In genomic region chr7:117048114-117048853, GRCh38 we compare ENCODE assay signal across 1 cellular context.
TF ChIP-seq lines count a peak whose summit lies in the region.

No MANE protein-coding gene starts in this region.

TF ChIP-seq in K562, 482 proteins besides CTCF, POLR2A, EP300 and RAD21 (continued from another document and continues in another):
- TF ChIP-seq MGA (IDR thresholded peaks at IDR 0.05) (no peak), ZFP91 (CRISPR knock-in tag; IDR thresholded peaks at IDR 0.05) (no peak), DPF2 (IDR thresholded peaks at IDR 0.05) (peak; percentile 71), PREB (CRISPR knock-in tag; IDR thresholded peaks at IDR 0.05) (no peak), ZNF146 (CRISPR knock-in tag; IDR thresholded peaks at IDR 0.05; ENCODE audit: unreplicated experiment) (no peak), ZNF280B (CRISPR knock-in tag; IDR thresholded peaks at IDR 0.05) (no peak), RNF2 (IDR thresholded peaks at IDR 0.05) (no peak), NR3C1 (CRISPR knock-in tag; IDR thresholded peaks at IDR 0.05) (no peak), BCOR (IDR thresholded peaks at IDR 0.05) (no peak), ZNF77 (CRISPR knock-in tag; IDR thresholded peaks at IDR 0.05) (no peak), BRCA1 (IDR thresholded peaks at IDR 0.05) (no peak), BRCA1 (CRISPR knock-in tag; IDR thresholded peaks at IDR 0.05) (no peak), MITF (IDR thresholded peaks at IDR 0.05) (no peak), ETV6 (IDR thresholded peaks at IDR 0.05; ENCODE audit: borderline replicate concordance in 1 of 2, low read depth in 2 of 2, low read length in 1 of 2) (peak in 1 of 2 experiments; percentile 71; a peak in 1 of 4 replicates), ETV6 (CRISPR knock-in tag; IDR thresholded peaks at IDR 0.05; ENCODE audit: borderline replicate concordance) (no peak), ARID1B (IDR thresholded peaks at IDR 0.05) (peak; percentile 73), NFRKB (IDR thresholded peaks at IDR 0.05; ENCODE audit: low read depth) (no peak), ZFX (CRISPR knock-in tag; IDR thresholded peaks at IDR 0.05) (no peak), NKRF (IDR thresholded peaks at IDR 0.05; ENCODE audit: borderline replicate concordance) (no peak), ZNF239 (CRISPR knock-in tag; IDR thresholded peaks at IDR 0.05) (no peak), MTA1 (IDR thresholded peaks at IDR 0.05; ENCODE audit: borderline replicate concordance) (peak; percentile 19; the same call in 1 of the 2 replicates), CBFA2T3 (IDR thresholded peaks at IDR 0.05) (peak; percentile 53; the same call in 1 of the 2 replicates), NONO (IDR thresholded peaks at IDR 0.05; ENCODE audit: low read depth in 2 of 2, low read length in 1 of 2) (no peak), NCOA2 (IDR thresholded peaks at IDR 0.05; ENCODE audit: partially characterized antibody in 2 of 2) (no peak), HDGF (IDR thresholded peaks at IDR 0.05) (no peak; the same call in 1 of the 2 replicates), GABPA (tag; conservative IDR thresholded peaks at IDR 0.05; ENCODE audit: low read depth) (no peak), SMAD3 (CRISPR knock-in tag; conservative IDR thresholded peaks at IDR 0.05) (no peak), SAFB2 (IDR thresholded peaks at IDR 0.05; ENCODE audit: borderline replicate concordance, low read depth, low read length, severe bottlenecking) (no peak), MYC (IDR thresholded peaks at IDR 0.05; ENCODE audit: low read depth, low read length) (no peak), MYC (CRISPR knock-in tag; IDR thresholded peaks at IDR 0.05; ENCODE audit: borderline replicate concordance, low read depth) (no peak), IRF1 (CRISPR knock-in tag; IDR thresholded peaks at IDR 0.05; ENCODE audit: borderline replicate concordance) (0 out of 2 replicates have a peak, but pooled peaks have one; percentile 25), GTF2F1 (IDR thresholded peaks at IDR 0.05; ENCODE audit: low read depth, low read length) (no peak), SMARCA4 (IDR thresholded peaks at IDR 0.05) (peak; percentile 49; the same call in 1 of the 2 replicates), HINFP (tag; conservative IDR thresholded peaks at IDR 0.05; ENCODE audit: low read depth) (no peak), ERF (CRISPR knock-in tag; IDR thresholded peaks at IDR 0.05) (no peak), ZNF384 (IDR thresholded peaks at IDR 0.05; ENCODE audit: low read depth, low read length) (no peak), RCOR1 (IDR thresholded peaks at IDR 0.05; ENCODE audit: borderline replicate concordance in 1 of 2, low read depth in 2 of 2, low read length in 2 of 2) (peak in 1 of 2 experiments; percentile 73; a peak in 2 of 4 replicates), HDAC6 (IDR thresholded peaks at IDR 0.05; ENCODE audit: low read depth, low read length) (no peak), CREM (IDR thresholded peaks at IDR 0.05; ENCODE audit: low read depth) (0 out of 2 replicates have a peak, but pooled peaks have one; percentile 5), E2F5 (CRISPR knock-in tag; IDR thresholded peaks at IDR 0.05) (no peak)
